In the genomic region with DNA sequence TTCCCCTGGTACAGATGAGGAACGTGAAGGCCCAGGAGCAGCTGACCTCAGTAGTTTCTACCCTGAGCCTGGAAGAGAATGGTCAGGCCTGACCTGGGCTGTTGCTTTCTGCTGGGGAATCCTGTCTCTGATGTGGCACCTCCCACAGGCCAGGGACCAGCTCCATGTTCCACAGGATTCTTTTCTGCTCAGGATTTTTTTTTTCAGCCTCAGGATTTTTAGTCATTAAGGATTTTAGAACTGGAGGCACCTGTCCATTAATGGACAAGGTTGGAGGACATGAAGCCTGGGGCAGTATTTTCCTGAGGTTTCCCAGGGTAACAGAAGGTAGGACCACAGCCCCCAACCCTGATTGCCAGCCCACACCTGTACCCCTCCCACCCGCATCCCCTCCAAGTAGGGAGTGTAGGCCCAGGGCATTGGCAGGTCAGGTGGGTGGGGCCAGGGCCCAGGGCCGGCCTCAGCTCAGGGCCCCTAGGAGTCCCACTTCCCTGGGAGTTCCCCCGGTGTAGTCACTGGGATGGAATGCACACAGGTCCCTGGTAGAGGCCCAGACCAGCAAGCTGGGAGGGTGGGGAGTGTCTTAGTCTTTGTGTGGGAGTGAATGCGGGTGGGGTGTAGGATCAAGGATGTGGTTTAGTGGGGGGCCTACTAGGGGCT, we compare ENCODE assay signal across 11 cellular contexts. TPM values are rescaled to one million over a fixed set of nuclear protein-coding genes. Genes with fewer than 3 reads are reported as not detected.
DNase-seq lines count a peak whose midpoint lies in the region; ATAC-seq and TF ChIP-seq lines count a peak whose summit lies in the region.
"Had no signal": no experiment of that assay in that cellular context is flagged by ENCODE, and none has a peak within 500 bp of the region (broad histone marks: within the 10 kb centered on the region; RNA-seq: fewer than 3 reads in every experiment).

No MANE protein-coding gene starts in this region.

- no peak overlapping the region for H3K4ac ChIP-seq in mesendoderm (ENCODE audit: low read depth, low read length)

- no peaks in the 10 kb centered on the region for H3K36me3 ChIP-seq in mesendoderm (ENCODE audit: control insufficient read depth, insufficient read depth, low read length)

- TF ChIP-seq CTCF in cardiac fibroblast (IDR thresholded peaks at IDR 0.05; ENCODE audit: low read depth, low read length) = no peak

- no peak overlapping the region for H4K5ac ChIP-seq in mesendoderm (ENCODE audit: low read length)

- H4K8ac ChIP-seq in mesendoderm (ENCODE audit: low read depth, low read length) = no peak overlapping the region

- H3K27me3 ChIP-seq in mesendoderm (ENCODE audit: insufficient read depth, low read length, poor library complexity) = no peaks in the 10 kb centered on the region

- no peak overlapping the region for H2BK120ac ChIP-seq in mesendoderm (ENCODE audit: low read depth, low read length)

- H2AK5ac ChIP-seq in mesendoderm (ENCODE audit: low read length) = no peak overlapping the region

- no peak overlapping the region for H3K4me3 ChIP-seq in cardiac fibroblast (replicated peaks in 1 of 2; ENCODE audit: low read depth in 2 of 2, low read length in 2 of 2)
- no peak overlapping the region for H3K4me3 ChIP-seq in mesendoderm (ENCODE audit: low read length)

- H2BK5ac ChIP-seq in mesendoderm (ENCODE audit: low read length) = no peak overlapping the region

- no peaks in the 10 kb centered on the region for H3K79me1 ChIP-seq in mesendoderm (ENCODE audit: low read length)

- H3K9ac ChIP-seq in mesendoderm (ENCODE audit: low read length) = no peak overlapping the region

- H3K23ac ChIP-seq in mesendoderm (ENCODE audit: low read length) = no peak overlapping the region

- no peaks in the 10 kb centered on the region for H3K4me1 ChIP-seq in mesendoderm (ENCODE audit: control insufficient read depth, low read depth, low read length)

- no peaks in the 10 kb centered on the region for H3K79me2 ChIP-seq in mesendoderm (ENCODE audit: control insufficient read depth, insufficient read depth, low read length)

- no peak overlapping the region for H3K18ac ChIP-seq in mesendoderm (ENCODE audit: low read length)

- peak; percentile 11 for DNase-seq in COLO668 (lab: John Stamatoyannopoulos, UW; ENCODE audit: unreplicated experiment)
- peak; percentile 68 for DNase-seq in LoVo (ENCODE audit: low spot score)
- peak; percentile 64 to 85 for DNase-seq in cardiac fibroblast (ENCODE audit: low read depth in 2 of 2)
- peak; percentile 65 for DNase-seq in mesendoderm
- no peak for DNase-seq in cerebellar cortex (ENCODE audit: low spot score)
- no peak for DNase-seq in activated CD4-positive, alpha-beta T cell treated with anti-CD3 and anti-CD28 coated beads for 4 hours
- DNase-seq: activated naive CD4-positive, alpha-beta T cell treated with anti-CD3 and anti-CD28 coated beads, Interleukin-2, amount 50 U/mL, for 16 hours; GDM1; MM.1S had no signal

- H2BK15ac ChIP-seq in mesendoderm (replicated peaks; ENCODE audit: low read depth) = no peak overlapping the region

- H3K27ac ChIP-seq in mesendoderm (ENCODE audit: low read depth, low read length) = no peak overlapping the region

- no peak overlapping the region for H3K4me2 ChIP-seq in mesendoderm (ENCODE audit: low read length)

- WGBS in mesendoderm (ENCODE audit: extremely low coverage, insufficient coverage, low lambda C conversion rate) = no CpG with 5 or more reads among the region's 5 CpGs

- ATAC-seq in GM21360 (IDR thresholded peaks at IDR 0.05; ENCODE audit: unreplicated experiment) = no peak
- no peak for ATAC-seq in GM21737 (IDR thresholded peaks at IDR 0.05; ENCODE audit: unreplicated experiment)

- no peak overlapping the region for H3K56ac ChIP-seq in mesendoderm (ENCODE audit: low read length)

RNA-seq across cellular contexts. Expression of a gene that starts 16.1 kb away (rescaled TPM):
- 0.48 TPM for polyA plus RNA-seq in mesendoderm (2013, experiment 1 of 2)
- polyA plus RNA-seq in mesendoderm (2013, experiment 2 of 2) = 0.39 TPM

RNA-seq across cellular contexts. Expression of a gene that starts 16.6 kb away (rescaled TPM):
- polyA plus RNA-seq in mesendoderm (2013, experiment 1 of 2) = 10.6 TPM
- polyA plus RNA-seq in mesendoderm (2013, experiment 2 of 2) = 11.2 TPM

RNA-seq across cellular contexts. Expression of a gene that starts 24.7 kb away (rescaled TPM):
- 8.7 TPM for polyA plus RNA-seq in mesendoderm (2013, experiment 1 of 2)
- 8.6 TPM for polyA plus RNA-seq in mesendoderm (2013, experiment 2 of 2)

RNA-seq across cellular contexts. Expression of a gene that starts 37.4 kb away (rescaled TPM):
- 2.2 TPM for polyA plus RNA-seq in mesendoderm (2013, experiment 1 of 2)
- 2.0 TPM for polyA plus RNA-seq in mesendoderm (2013, experiment 2 of 2)

Comparison
In these comparisons a context has a peak if more than half of its experiments do, and no peak if none do; other contexts are left out.
1. DNase-seq: peak in COLO668 (single experiment), LoVo (single experiment), cardiac fibroblast (2 of 2) and mesendoderm (single experiment); none in cerebellar cortex (single experiment) and activated CD4-positive, alpha-beta T cell treated with anti-CD3 and anti-CD28 coated beads for 4 hours (0 of 2).